8 cellular contexts compared by ENCODE assay signal in the genomic region with DNA sequence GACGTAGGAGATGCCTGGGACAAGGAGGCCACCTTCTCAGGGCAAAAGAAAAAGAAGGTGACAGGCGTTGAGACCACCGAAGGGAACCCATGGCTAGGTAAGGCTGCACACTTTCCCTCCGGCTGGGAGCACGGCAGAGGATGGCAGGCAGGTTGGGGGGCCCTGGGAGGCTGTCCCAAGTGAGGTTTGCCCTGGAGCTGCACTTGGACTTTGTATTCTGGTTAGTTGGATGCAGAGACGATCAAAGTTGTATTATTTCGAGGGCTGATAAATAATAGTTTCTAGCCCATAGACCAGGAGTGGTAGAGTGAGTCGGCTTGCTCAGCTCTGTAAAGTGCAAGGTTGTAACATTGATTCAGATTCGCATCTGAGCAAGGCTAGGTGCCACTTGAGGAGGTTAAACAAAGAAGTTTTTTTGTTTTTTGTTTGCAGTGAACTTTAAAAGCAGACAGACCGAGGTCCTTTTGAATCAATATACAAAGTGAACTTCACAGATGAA. TPM values are rescaled to one million over a fixed set of nuclear protein-coding genes. Genes with fewer than 3 reads are reported as not detected.
DNase-seq lines count a peak whose midpoint lies in the region; ATAC-seq, FAIRE-seq and TF ChIP-seq lines count a peak whose summit lies in the region.

No MANE protein-coding gene starts in this region.

- H3K9me3 ChIP-seq in A549 (no peaks in the 10 kb centered on the region), breast epithelium (no peaks in the 10 kb centered on the region), lung (ENCODE audit: control insufficient read depth in 2 of 2, insufficient read depth in 1 of 2, low read length in 1 of 2) (no peaks in the 10 kb centered on the region), uterus (no peaks in the 10 kb centered on the region)

- H3K27ac ChIP-seq in A549 (peak overlapping the region; percentile 78 to 90), HL-60 (replicated peaks) (peak overlapping the region; percentile 85), breast epithelium (peak overlapping the region in 1 of 2 donors; percentile 56), lung (ENCODE audit: low read depth in 1 of 2, low read length in 1 of 2) (peak overlapping the region; percentile 43 to 60), uterus (peak overlapping the region in 1 of 2 donors; percentile 2)

- TF ChIP-seq EP300 in A549 (IDR thresholded peaks at IDR 0.05): no peak

- CTCF ChIA-PET in A549 (lab: Yijun Ruan, JAX): interaction anchor here (0.6 to 2.7 kb wide), 5 partner anchors 12 to 127 kb away, joined by 3 to 10 read pairs (median 3); no protein-coding TSS in a partner anchor

- DNase-seq in A549 (ENCODE audit: low read depth in 1 of 2, low spot score in 1 of 2) (no peak), HL-60 (ENCODE audit: low read depth in 1 of 2, low spot score in 1 of 2) (no peak), breast epithelium (ENCODE audit: low spot score in 2 of 2) (no peak), lung (ENCODE audit: low spot score) (no peak), uterus (no peak), frontal cortex (ENCODE audit: low spot score in 2 of 2) (no peak), NCI-H1436 (lab: John Stamatoyannopoulos, UW) (no peak)

- no peaks in the 10 kb centered on the region for H3K27me3 ChIP-seq in HL-60 (ENCODE audit: insufficient read depth, poor library complexity, severe bottlenecking)
- H3K27me3 ChIP-seq in breast epithelium: no peaks in the 10 kb centered on the region
- no peaks in the 10 kb centered on the region for H3K27me3 ChIP-seq in lung (ENCODE audit: control insufficient read depth, insufficient read depth)
- H3K27me3 ChIP-seq in uterus: no peaks in the 10 kb centered on the region

- peak overlapping the region; percentile 81 for H3K4me3 ChIP-seq in A549
- peak overlapping the region; percentile 97 for H3K4me3 ChIP-seq in HL-60 (replicated peaks; ENCODE audit: insufficient read depth, low read length)
- H3K4me3 ChIP-seq in breast epithelium: peak overlapping the region; percentile 60 to 81 (median 75)
- H3K4me3 ChIP-seq in lung: peak overlapping the region; percentile 84
- H3K4me3 ChIP-seq in uterus: peak overlapping the region; percentile 55 to 80

- 3% methylated on average over 10 of the region's 10 CpGs for WGBS in A549 (ENCODE audit: missing lambda C conversion rate)
- WGBS in lung, 2 donors: 14 to 16% methylated on average over 10 of the region's 10 CpGs

- H3K4me1 ChIP-seq in A549 (peaks cover 19% of the 10 kb centered on the region), breast epithelium (peaks cover 0 to 11% of the 10 kb centered on the region in 2 donors), lung (ENCODE audit: control insufficient read depth in 2 of 2, insufficient read depth in 2 of 2, low read length in 2 of 2) (peaks cover 2 to 3% of the 10 kb centered on the region in 2 donors), uterus (peaks cover 0 to 5% of the 10 kb centered on the region in 2 donors)

- peak overlapping the region; percentile 84 for H3K4me2 ChIP-seq in A549

- TF ChIP-seq POLR2A in A549 (IDR thresholded peaks at IDR 0.05; ENCODE audit: low read length) (no peak), breast epithelium (IDR thresholded peaks at IDR 0.05) (no peak), uterus (IDR thresholded peaks at IDR 0.05) (no peak)

- no peak for TF ChIP-seq RAD21 in A549 (conservative IDR thresholded peaks at IDR 0.05 in 1 of 2, IDR thresholded peaks at IDR 0.05 in 1 of 2)

- TF ChIP-seq CTCF in A549 (IDR thresholded peaks at IDR 0.05) (no peak), HL-60 (IDR thresholded peaks at IDR 0.05; ENCODE audit: insufficient read depth, low read length) (no peak), breast epithelium (IDR thresholded peaks at IDR 0.05) (no peak), lung (IDR thresholded peaks at IDR 0.05; ENCODE audit: control extremely low read depth, extremely low read depth) (no peak), uterus (IDR thresholded peaks at IDR 0.05) (no peak)

- FAIRE-seq in A549 (lab: Jason Lieb, UNC) (no peak), frontal cortex (lab: Jason Lieb, UNC) (no peak)

- ATAC-seq in A549 (peak; percentile 3 to 15; a peak in 3 of 6 replicates), lung (ENCODE audit: insufficient read depth, low FRiP score) (no peak), HG03442 (IDR thresholded peaks at IDR 0.05; ENCODE audit: unreplicated experiment) (no peak)

- POLR2A ChIA-PET in A549 (lab: Yijun Ruan, JAX): interaction anchor here (1.3 to 4.7 kb wide), 3 partner anchors 35 to 72 kb away, joined by 3 to 46 read pairs (median 8); a partner anchor contains a TSS

- intact Hi-C loops in breast epithelium (cut with DNase I; ENCODE audit: low total_unique reads): no loop called here
- intact Hi-C loops in uterus (cut with DNase I; ENCODE audit: low total_unique reads): no loop called here

- H3K36me3 ChIP-seq in breast epithelium: no peaks in the 10 kb centered on the region
- peaks cover 0 to 1% of the 10 kb centered on the region in 2 donors for H3K36me3 ChIP-seq in lung (ENCODE audit: control insufficient read depth in 2 of 2, insufficient read depth in 2 of 2, low read length in 2 of 2)
- H3K36me3 ChIP-seq in uterus: no peaks in the 10 kb centered on the region

TF ChIP-seq in A549, 52 proteins besides CTCF, POLR2A, EP300 and RAD21:
- TF ChIP-seq, protein P1, sequence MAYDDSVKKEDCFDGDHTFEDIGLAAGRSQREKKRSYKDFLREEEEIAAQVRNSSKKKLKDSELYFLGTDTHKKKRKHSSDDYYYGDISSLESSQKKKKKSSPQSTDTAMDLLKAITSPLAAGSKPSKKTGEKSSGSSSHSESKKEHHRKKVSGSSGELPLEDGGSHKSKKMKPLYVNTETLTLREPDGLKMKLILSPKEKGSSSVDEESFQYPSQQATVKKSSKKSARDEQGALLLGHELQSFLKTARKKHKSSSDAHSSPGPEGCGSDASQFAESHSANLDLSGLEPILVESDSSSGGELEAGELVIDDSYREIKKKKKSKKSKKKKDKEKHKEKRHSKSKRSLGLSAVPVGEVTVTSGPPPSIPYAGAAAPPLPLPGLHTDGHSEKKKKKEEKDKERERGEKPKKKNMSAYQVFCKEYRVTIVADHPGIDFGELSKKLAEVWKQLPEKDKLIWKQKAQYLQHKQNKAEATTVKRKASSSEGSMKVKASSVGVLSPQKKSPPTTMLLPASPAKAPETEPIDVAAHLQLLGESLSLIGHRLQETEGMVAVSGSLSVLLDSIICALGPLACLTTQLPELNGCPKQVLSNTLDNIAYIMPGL (CRISPR knock-in tag; IDR thresholded peaks at IDR 0.05; ENCODE audit: borderline replicate concordance): no peak
- TF ChIP-seq, protein P2, sequence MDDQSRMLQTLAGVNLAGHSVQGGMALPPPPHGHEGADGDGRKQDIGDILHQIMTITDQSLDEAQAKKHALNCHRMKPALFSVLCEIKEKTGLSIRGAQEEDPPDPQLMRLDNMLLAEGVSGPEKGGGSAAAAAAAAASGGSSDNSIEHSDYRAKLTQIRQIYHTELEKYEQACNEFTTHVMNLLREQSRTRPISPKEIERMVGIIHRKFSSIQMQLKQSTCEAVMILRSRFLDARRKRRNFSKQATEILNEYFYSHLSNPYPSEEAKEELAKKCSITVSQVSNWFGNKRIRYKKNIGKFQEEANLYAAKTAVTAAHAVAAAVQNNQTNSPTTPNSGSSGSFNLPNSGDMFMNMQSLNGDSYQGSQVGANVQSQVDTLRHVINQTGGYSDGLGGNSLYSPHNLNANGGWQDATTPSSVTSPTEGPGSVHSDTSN (IDR thresholded peaks at IDR 0.05): no peak
- no peak for TF ChIP-seq FOSB (CRISPR knock-in tag; IDR thresholded peaks at IDR 0.05)
- no peak for TF ChIP-seq RARB (CRISPR knock-in tag; IDR thresholded peaks at IDR 0.05)
- TF ChIP-seq EHF (CRISPR knock-in tag; IDR thresholded peaks at IDR 0.05): no peak

RNA-seq across cellular contexts. Expression of a gene that starts 0.6 kb away (rescaled TPM):
- polyA plus RNA-seq in A549 (2011; rRNA removed): 10.4 and 10.7 TPM in 2 replicates
- 3.3 and 4.3 TPM in 2 replicates for polyA plus RNA-seq in A549 (2012; cell fraction: cytosol; rRNA removed)
- 1.8 and 2.7 TPM in 2 replicates for polyA plus RNA-seq in A549 (2012; cell fraction: nucleus; rRNA removed)
- 6.6 to 7.3 TPM (median 6.8 TPM) in 3 replicates for polyA plus RNA-seq in A549 (2017; fragmentation: RNase III; extraction: RNeasy Plus Mini Kit Qiagen cat#74134 plus additional on column Dnase treatment)
- polyA minus RNA-seq in A549 (2011; rRNA and poly(A)+ RNA removed): 18.8 and 19.9 TPM in 2 replicates
- total RNA-seq in breast epithelium: 10 to 100 TPM in 2 of 3 donors, 1 to 10 TPM in 1; 3.5 to 11.6 (median 10.8) TPM
- total RNA-seq in lung: 10 to 100 TPM; 12.9 to 14.6 TPM
- 1 to 10 TPM; 1.0 to 8.3 TPM for polyA plus RNA-seq in lung
- total RNA-seq in uterus: 10 to 100 TPM in 1 of 4 donors, 1 to 10 TPM in 2, under 1 TPM in 1; 0.26 to 25.2 (median 5.0) TPM
- total RNA-seq in frontal cortex: 10.2 TPM

RNA-seq across cellular contexts. Expression of a gene that starts 39.7 kb away (rescaled TPM):
- polyA plus RNA-seq in A549 (2011; rRNA removed): 24.1 and 30.7 TPM in 2 replicates
- polyA plus RNA-seq in A549 (2012; cell fraction: cytosol; rRNA removed): 36.7 and 40.5 TPM in 2 replicates
- 81.2 and 109 TPM in 2 replicates for polyA plus RNA-seq in A549 (2012; cell fraction: nucleus; rRNA removed)
- polyA plus RNA-seq in A549 (2017; fragmentation: RNase III; extraction: RNeasy Plus Mini Kit Qiagen cat#74134 plus additional on column Dnase treatment): 21.3 to 22.6 TPM (median 21.4 TPM) in 3 replicates
- polyA minus RNA-seq in A549 (2011; rRNA and poly(A)+ RNA removed): 35.3 and 36.8 TPM in 2 replicates
- total RNA-seq in breast epithelium: 10 to 100 TPM; 29.1 to 35.1 (median 33.1) TPM
- 10 to 100 TPM; 31.1 to 47.9 TPM for total RNA-seq in lung
- polyA plus RNA-seq in lung: 10 to 100 TPM; 47.2 to 86.9 TPM
- total RNA-seq in uterus: 10 to 100 TPM; 11.0 to 72.4 (median 38.8) TPM
- total RNA-seq in frontal cortex: 25.3 TPM

Comparison
In these comparisons a context has a peak if more than half of its experiments do, and no peak if none do; other contexts are left out.
1. ATAC-seq: peak in A549 (2 of 2); none in lung (single experiment) and HG03442 (single experiment).
2. Peak in every context shown above with its lines, with median percentiles within 50 percentile points of each other: H3K4me3 ChIP-seq.